29 cellular contexts compared by ENCODE assay signal in genomic region chr7:107969856-107970255, GRCh38. TPM values are rescaled to one million over a fixed set of nuclear protein-coding genes. Genes with fewer than 3 reads are reported as not detected.
A peak's percentile ranks its signal among the peaks of the same experiment; 100 is the strongest.
DNase-seq lines count a peak whose midpoint lies in the region; TF ChIP-seq lines count a peak whose summit lies in the region.
"Had no signal": no experiment of that assay in that cellular context is flagged by ENCODE, and none has a peak within 500 bp of the region (broad histone marks: within the 10 kb centered on the region; RNA-seq: fewer than 3 reads in every experiment).

No MANE protein-coding gene starts in this region.

- H3K27ac ChIP-seq in mammary epithelial cell (ENCODE audit: insufficient read depth, low read depth, low read length): no peak overlapping the region
- H3K27ac ChIP-seq in transverse colon: peak overlapping the region in 3 of 4 donors; percentile 72 to 74 (median 73)
- H3K27ac ChIP-seq: 22Rv1, KMS-11, PC-9 had no signal

- no peaks in the 10 kb centered on the region for H4K20me1 ChIP-seq in mammary epithelial cell (ENCODE audit: insufficient read depth, low read length)

- H3K36me3 ChIP-seq in mammary epithelial cell (ENCODE audit: insufficient read depth, low read length) (peaks cover 42% of the 10 kb centered on the region), transverse colon (peaks cover 0 to 14% (median 2%) of the 10 kb centered on the region in 4 donors)

- in situ Hi-C loops in mammary epithelial cell (cut with MboI; ENCODE audit: low sequenced_read_pairs in 2 of 2): no loop called here
- in situ Hi-C loops in transverse colon (cut with MboI; ENCODE audit: low pct_ligation_motif_present in 1 of 4, low pct_unique_long_range_greater_than_20kb in 1 of 4, low sequenced_read_pairs in 3 of 4): no loop called here

- no peak for TF ChIP-seq POLR2A in transverse colon (IDR thresholded peaks at IDR 0.05)

- TF ChIP-seq CTCF in MCF 10A (IDR thresholded peaks at IDR 0.05; ENCODE audit: unreplicated experiment) (no peak), mammary epithelial cell (conservative IDR thresholded peaks at IDR 0.05 in 1 of 2, IDR thresholded peaks at IDR 0.05 in 1 of 2; ENCODE audit: extremely low read depth in 1 of 2, insufficient read depth in 1 of 2, low read depth in 1 of 2, low read length in 2 of 2) (no peak), transverse colon (IDR thresholded peaks at IDR 0.05) (no peak)

- H3K4me3 ChIP-seq in mammary epithelial cell (replicated peaks in 1 of 3; ENCODE audit: insufficient read depth in 1 of 3, low read depth in 2 of 3, low read length in 3 of 3) (no peak overlapping the region), transverse colon (no peak overlapping the region)
- H3K4me3 ChIP-seq: HAP-1, PC-9, smooth muscle cell, tibial artery had no signal

- H3K4me1 ChIP-seq in mammary epithelial cell (ENCODE audit: insufficient read depth, low read length) (peaks cover 38% of the 10 kb centered on the region), transverse colon (peaks cover 0 to 59% (median 19%) of the 10 kb centered on the region in 4 donors)
- H3K4me1 ChIP-seq: HAP-1 had no signal

- WGBS in mammary epithelial cell (ENCODE audit: low coverage, missing lambda C conversion rate): 84% methylated on average over 6 of the region's 6 CpGs
- WGBS in transverse colon (ENCODE audit: low coverage in 1 of 2), 2 donors: 47 to 58% methylated on average over 4 to 6 of the region's 6 CpGs

- DNase-seq in MCF 10A (ENCODE audit: unreplicated experiment): no peak
- DNase-seq in mammary epithelial cell: no peak
- DNase-seq in dermis blood vessel endothelial cell: peak; percentile 54
- peak; percentile 44 to 92 for DNase-seq in lung microvascular endothelial cell (ENCODE audit: low read depth in 2 of 2)
- no peak for DNase-seq in transverse colon
- DNase-seq in NCI-H774 (lab: John Stamatoyannopoulos, UW): no peak
- DNase-seq in mucosa of gallbladder (ENCODE audit: low spot score): no peak
- no peak for DNase-seq in NCI-H1092 treated with DMSO at 0.1 percent for 48 hours (lab: John Stamatoyannopoulos, UW)
- DNase-seq: activated CD8-positive, alpha-beta memory T cell treated with anti-CD3 and anti-CD28 coated beads, Interleukin-2, amount 50 U/mL, for 48 hours; activated CD8-positive, alpha-beta T cell treated with anti-CD3 and anti-CD28 coated beads for 36 hours; activated naive CD4-positive, alpha-beta T cell treated with Interleukin-2 at 50 U/mL for 16 hours; COR-L47; kidney glomerular epithelial cell; MM.1S; NCI-H1417; NCI-H2081; NCI-H526; PC-9; retina; SHP77 treated with DMSO at 0.1 percent for 48 hours; stimulated activated naive CD4-positive, alpha-beta T cell treated with Interleukin-2 at 50 U/mL for 16 hours; tibial artery had no signal

- H3K9me3 ChIP-seq in mammary epithelial cell (replicated peaks; ENCODE audit: insufficient read depth, low read length): no peaks in the 10 kb centered on the region
- no peaks in the 10 kb centered on the region for H3K9me3 ChIP-seq in transverse colon
- H3K9me3 ChIP-seq: HAP-1, tibial artery had no signal

- CTCF ChIA-PET in MCF 10A (lab: Yijun Ruan, JAX): interaction anchor here (0.6 kb wide), 1 partner anchor 10 kb away, joined by 3 read pairs; no protein-coding TSS in a partner anchor
- CTCF ChIA-PET in mammary epithelial cell (lab: Charles Lee; ENCODE audit: low non-redundant PET): no interaction called here

- POLR2A ChIA-PET in MCF 10A (lab: Yijun Ruan, JAX): interaction anchor here (0.8 to 13.1 kb wide), 2 partner anchors 13 to 47 kb away, joined by 3 to 337 read pairs; no protein-coding TSS in a partner anchor

- TF ChIP-seq EP300 in transverse colon (IDR thresholded peaks at IDR 0.05; ENCODE audit: low read depth): no peak

- no peak overlapping the region for H2AFZ ChIP-seq in mammary epithelial cell (ENCODE audit: low read depth, low read length)
- H2AFZ ChIP-seq: PC-9 had no signal

- H3K27me3 ChIP-seq in mammary epithelial cell (ENCODE audit: insufficient read depth, low read length) (no peaks in the 10 kb centered on the region), transverse colon (no peaks in the 10 kb centered on the region)
- H3K27me3 ChIP-seq: tibial artery had no signal

- H3K27ac Mint-ChIP-seq in MCF 10A (ENCODE audit: low read depth, unreplicated experiment): peak overlapping the region; percentile 51
- H3K27ac Mint-ChIP-seq: activated CD8-positive, alpha-beta T cell treated with anti-CD3 and anti-CD28 coated beads for 36 hours; activated T-helper 1 cell treated with anti-CD3 and anti-CD28 coated beads, Interleukin-12 subunit alpha, Interleukin-12 subunit beta, Interleukin-2, Interleukin-4 antibody, amounts not matched to agents 30 ng/mL and 10 ng/mL and 1 ng/mL, durations not matched to agents 14 hours and 24 hours and 36 hours; brain had no signal

- intact Hi-C loops in MCF 10A (cut with micrococcal nuclease): no loop called here
- intact Hi-C loops in mammary epithelial cell (cut with micrococcal nuclease): no loop called here
- intact Hi-C loops in transverse colon (cut with DNase I; ENCODE audit: low total_unique reads): no loop called here

- BruUV-seq in MCF 10A (replicated peaks; lab: Mats Ljungman, UMichigan): no TSS peak
- no TSS peak for BruUV-seq in mammary epithelial cell (replicated peaks; lab: Mats Ljungman, UMichigan)

- no peaks in the 10 kb centered on the region for H3K9me3 Mint-ChIP-seq in MCF 10A (ENCODE audit: unreplicated experiment)
- H3K9me3 Mint-ChIP-seq: activated CD8-positive, alpha-beta T cell treated with anti-CD3 and anti-CD28 coated beads for 36 hours; activated T-helper 1 cell treated with anti-CD3 and anti-CD28 coated beads, Interleukin-12 subunit alpha, Interleukin-12 subunit beta, Interleukin-2, Interleukin-4 antibody, amounts not matched to agents 30 ng/mL and 10 ng/mL and 1 ng/mL, durations not matched to agents 14 hours and 24 hours and 36 hours; brain had no signal

- H3K9ac ChIP-seq in mammary epithelial cell (ENCODE audit: insufficient read depth, low read length): no peak overlapping the region
- H3K9ac ChIP-seq: KMS-11 had no signal

- no peak overlapping the region for H3K4me2 ChIP-seq in mammary epithelial cell (ENCODE audit: insufficient read depth, low read depth, low read length)
- H3K4me2 ChIP-seq: KMS-11, PC-9, smooth muscle cell had no signal

- H3K79me2 ChIP-seq in mammary epithelial cell (ENCODE audit: insufficient read depth, low read length): peaks cover 36% of the 10 kb centered on the region

- no peaks in the 10 kb centered on the region for H3K27me3 Mint-ChIP-seq in MCF 10A (ENCODE audit: insufficient read depth, unreplicated experiment)
- H3K27me3 Mint-ChIP-seq: brain had no signal

- H3K36me3 Mint-ChIP-seq in MCF 10A (ENCODE audit: insufficient read depth, unreplicated experiment): peaks cover 40% of the 10 kb centered on the region

- H3K4me3 Mint-ChIP-seq in MCF 10A (ENCODE audit: unreplicated experiment): no peak overlapping the region
- H3K4me3 Mint-ChIP-seq: activated CD8-positive, alpha-beta T cell treated with anti-CD3 and anti-CD28 coated beads for 36 hours; activated T-helper 1 cell treated with anti-CD3 and anti-CD28 coated beads, Interleukin-12 subunit alpha, Interleukin-12 subunit beta, Interleukin-2, Interleukin-4 antibody, amounts not matched to agents 30 ng/mL and 10 ng/mL and 1 ng/mL, durations not matched to agents 14 hours and 24 hours and 36 hours; brain had no signal

- H3K4me1 Mint-ChIP-seq in MCF 10A (ENCODE audit: insufficient read depth, unreplicated experiment): peaks cover 30% of the 10 kb centered on the region

- dilution Hi-C loops in mammary epithelial cell (cut with HindIII; ENCODE audit: low sequenced_read_pairs): no loop called here

RNA-seq across cellular contexts. Expression of gene LAMB1, which starts 33.1 kb away (rescaled TPM):
- total RNA-seq in MCF 10A (2022) (199 and 275 TPM in 2 replicates), mammary epithelial cell (100 to 1,000 TPM; 219 to 285 TPM), dermis blood vessel endothelial cell (485 and 583 TPM in 2 replicates), lung microvascular endothelial cell (315 and 406 TPM in 2 replicates), transverse colon (100 to 1,000 TPM in 2 of 4 donors, 10 to 100 TPM in 2; 54.2 to 119 (median 90.3) TPM), mucosa of gallbladder (89.4 TPM)
- 76.2 TPM for polyA plus RNA-seq in mammary epithelial cell
- polyA minus RNA-seq in mammary epithelial cell: 447 TPM
- total RNA-seq: activated T-helper 1 cell treated with anti-CD3 and anti-CD28 coated beads, Interleukin-12 subunit alpha, Interleukin-12 subunit beta, Interleukin-2, Interleukin-4 antibody, amounts not matched to agents 30 ng/mL and 10 ng/mL and 1 ng/mL, durations not matched to agents 14 hours and 24 hours and 36 hours; T-helper 2 cell treated with Interferon-gamma antibody and Interleukin-4, amounts not matched to agents 100 ng/mL and 5 ng/mL, for 36 hours had no signal

Comparison
In these comparisons a context has a peak if more than half of its experiments do, and no peak if none do; other contexts are left out.
1. DNase-seq: peak in dermis blood vessel endothelial cell (single experiment) and lung microvascular endothelial cell (2 of 2); none in MCF 10A (single experiment), mammary epithelial cell (single experiment), transverse colon (single experiment), NCI-H774 (single experiment), mucosa of gallbladder (single experiment) and NCI-H1092 treated with DMSO at 0.1 percent for 48 hours (single experiment).